23 cellular contexts compared by ENCODE assay signal in genomic region chr6:6178795-6179194, GRCh38.
DNase-seq lines count a peak whose midpoint lies in the region; ATAC-seq and TF ChIP-seq lines count a peak whose summit lies in the region.
"Had no signal": no experiment of that assay in that cellular context is flagged by ENCODE, and none has a peak within 500 bp of the region (broad histone marks: within the 10 kb centered on the region; RNA-seq: fewer than 3 reads in every experiment).

No MANE protein-coding gene starts in this region.

- DNase-seq in A673 (ENCODE audit: low spot score) (peak; percentile 10), Ammon's horn (ENCODE audit: low spot score) (peak; percentile 25), testis (peak; percentile 52), NCI-H345 treated with DMSO at 0.1 percent for 48 hours (lab: John Stamatoyannopoulos, UW; ENCODE audit: unreplicated experiment) (no peak), GOT3 (lab: John Stamatoyannopoulos, UW) (no peak)
- DNase-seq: 8988T; AML-193; BE2C; C1 segment of cervical spinal cord; CD4-positive, alpha-beta memory T cell; CD4-positive, CD25-positive, alpha-beta regulatory T cell; CD8-positive, alpha-beta memory T cell; COR-L47; DMS 273 treated with DMSO at 0.1 percent for 48 hours; DMS153; DMS53; DMS79; DND-41; EL; GDM1 had no signal

- H3K27ac ChIP-seq in A673 (ENCODE audit: low read depth, low read length, poor library complexity, severe bottlenecking) (no peak overlapping the region), testis (no peak overlapping the region)
- H3K27ac ChIP-seq: BLaER1 had no signal

- CTCF ChIA-PET in A673 (lab: Charles Lee): no interaction called here

- no TSS peak for BruUV-seq in A673 (replicated peaks; lab: Mats Ljungman, UMichigan)

- no peaks in the 10 kb centered on the region for H3K4me1 ChIP-seq in A673 (ENCODE audit: insufficient read depth, low read length, poor library complexity, severe bottlenecking)
- H3K4me1 ChIP-seq in testis: peaks cover 5% of the 10 kb centered on the region
- H3K4me1 ChIP-seq: BE2C, BLaER1 had no signal

- H3K36me3 ChIP-seq in A673 (ENCODE audit: insufficient read depth, low read length, poor library complexity, severe bottlenecking) (no peaks in the 10 kb centered on the region), testis (ENCODE audit: low read depth, missing control alignments) (no peaks in the 10 kb centered on the region)
- H3K36me3 ChIP-seq: BE2C, BLaER1 had no signal

- ATAC-seq in GM21367 (IDR thresholded peaks at IDR 0.05; ENCODE audit: unreplicated experiment): no peak
- ATAC-seq: GM12878 had no signal

- TF ChIP-seq CTCF in A673 (conservative IDR thresholded peaks at IDR 0.05; ENCODE audit: low read depth, low read length): no peak
- TF ChIP-seq CTCF in testis (IDR thresholded peaks at IDR 0.05): no peak

- WGBS in testis, 2 donors: 38 to 44% methylated on average over 6 of the region's 6 CpGs

- H3K27me3 ChIP-seq in A673 (replicated peaks; ENCODE audit: insufficient read depth, low read depth, low read length, poor library complexity) (peaks cover 31% of the 10 kb centered on the region), testis (no peaks in the 10 kb centered on the region)
- H3K27me3 ChIP-seq: BE2C, BLaER1 had no signal

- H3K4me3 ChIP-seq in A673 (ENCODE audit: low read depth, low read length, poor library complexity, severe bottlenecking) (no peak overlapping the region), testis (no peak overlapping the region)
- H3K4me3 ChIP-seq: BLaER1, GM12878 had no signal

- no peak for TF ChIP-seq POLR2A in testis (IDR thresholded peaks at IDR 0.05)

- H3K9me3 ChIP-seq in A673 (ENCODE audit: low read depth, low read length, poor library complexity, severe bottlenecking): no peaks in the 10 kb centered on the region
- H3K9me3 ChIP-seq in testis: no peaks in the 10 kb centered on the region
- H3K9me3 ChIP-seq: BE2C, BLaER1 had no signal

- POLR2A ChIA-PET in A673 (lab: Charles Lee; ENCODE audit: low non-redundant PET): no interaction called here

- intact Hi-C loops in A673 (cut with micrococcal nuclease; ENCODE audit: unreplicated experiment) (no loop called here), testis (cut with DNase I; ENCODE audit: low total_unique reads) (no loop called here)

Comparison
In these comparisons a context has a peak if more than half of its experiments do, and no peak if none do; other contexts are left out.
1. DNase-seq: peak in A673 (single experiment), Ammon's horn (single experiment) and testis (single experiment); none in NCI-H345 treated with DMSO at 0.1 percent for 48 hours (single experiment) and GOT3 (single experiment).